8 cellular contexts compared by ENCODE assay signal in the genomic region with DNA sequence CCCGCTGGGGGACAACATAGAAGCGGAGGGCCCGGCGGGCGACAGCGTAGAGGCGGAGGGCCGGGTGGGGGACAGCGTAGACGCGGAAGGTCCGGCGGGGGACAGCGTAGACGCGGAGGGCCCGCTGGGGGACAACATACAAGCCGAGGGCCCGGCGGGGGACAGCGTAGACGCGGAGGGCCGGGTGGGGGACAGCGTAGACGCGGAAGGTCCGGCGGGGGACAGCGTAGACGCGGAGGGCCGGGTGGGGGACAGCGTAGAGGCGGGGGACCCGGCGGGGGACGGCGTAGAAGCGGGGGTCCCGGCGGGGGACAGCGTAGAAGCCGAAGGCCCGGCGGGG. TPM values are rescaled to one million over a fixed set of nuclear protein-coding genes. Genes with fewer than 3 reads are reported as not detected.
DNase-seq lines count a peak whose midpoint lies in the region; ATAC-seq and TF ChIP-seq lines count a peak whose summit lies in the region.
"Not testable (repeated sequence)": the region's sequence is repeated elsewhere in the genome, so short reads cannot be mapped to it uniquely, and the experiment has no call there.

No MANE protein-coding gene starts in this region.

- H3K36me3 Mint-ChIP-seq in CD4-positive, alpha-beta T cell (ENCODE audit: low read depth); activated T-cell treated with anti-CD3 and anti-CD28 coated beads, Interleukin-2, amount 50 U/mL, for 72 hours (ENCODE audit: insufficient read depth in 2 of 2); memory B cell: not testable (repeated sequence)

- H3K36me3 ChIP-seq in heart left ventricle; psoas muscle (ENCODE audit: insufficient read depth in 1 of 2, low read depth in 1 of 2); thymus (ENCODE audit: control insufficient read depth, insufficient read depth): not testable (repeated sequence)

- peaks cover 0 to 21% (median 8%) of the 10 kb centered on the region in 12 donors for H3K4me1 ChIP-seq in heart left ventricle
- not testable (repeated sequence) for H3K4me1 ChIP-seq in psoas muscle; thymus (ENCODE audit: control insufficient read depth, insufficient read depth, low read length)

- intact Hi-C loops in CD4-positive, alpha-beta T cell (cut with DNase I, micrococcal nuclease); heart left ventricle (cut with DNase I); psoas muscle (cut with DNase I): not testable (repeated sequence)

- H3K4me3 ChIP-seq in coronary artery (peak overlapping the region; percentile 73), heart left ventricle (peak overlapping the region; percentile 27 to 57 (median 48)), psoas muscle (peak overlapping the region; percentile 62), thymus (ENCODE audit: low read length) (peak overlapping the region; percentile 28)

- CTCF ChIA-PET in CD4-positive, alpha-beta T cell (lab: Charles Lee) = not testable (repeated sequence)

- H3K4me3 Mint-ChIP-seq in CD4-positive, alpha-beta T cell = peak overlapping the region; percentile 20
- peak overlapping the region; percentile 66 to 70 for H3K4me3 Mint-ChIP-seq in activated T-cell treated with anti-CD3 and anti-CD28 coated beads, Interleukin-2, amount 50 U/mL, for 72 hours
- H3K4me3 Mint-ChIP-seq in memory B cell = peak overlapping the region; percentile 65

- 0 to 3% (median 2%) methylated on average over 6 to 46 of the region's 46 CpGs for WGBS in heart left ventricle, 4 donors
- 1 to 2% (median 2%) methylated on average over 28 to 46 of the region's 46 CpGs for WGBS in psoas muscle, 3 donors
- 3% methylated on average over 46 of the region's 46 CpGs for WGBS in thymus

- H3K27ac ChIP-seq in CD4-positive, alpha-beta T cell (ENCODE audit: low read depth, low read length); coronary artery; heart left ventricle; thymus (ENCODE audit: low read depth): not testable (repeated sequence)
- peak overlapping the region; percentile 23 for H3K27ac ChIP-seq in psoas muscle

- not testable (repeated sequence) for TF ChIP-seq CTCF in CD4-positive, alpha-beta T cell (IDR thresholded peaks at IDR 0.05); coronary artery (IDR thresholded peaks at IDR 0.05); heart left ventricle (IDR thresholded peaks at IDR 0.05); psoas muscle (IDR thresholded peaks at IDR 0.05)

- TF ChIP-seq POLR2A in heart left ventricle (IDR thresholded peaks at IDR 0.05) = not testable (repeated sequence)

- ATAC-seq in CD4-positive, alpha-beta T cell (ENCODE audit: poor library complexity); activated T-cell treated with anti-CD3 and anti-CD28 coated beads, Interleukin-2, amount 50 U/mL, for 72 hours (replicated peaks in 1 of 2); memory B cell (ENCODE audit: low read depth): not testable (repeated sequence)
- peak in 1 of 4 donors; percentile 14 for ATAC-seq in heart left ventricle
- ATAC-seq in psoas muscle = peak in 1 of 4 donors; percentile 15

- TF ChIP-seq RAD21 in Ishikawa (IDR thresholded peaks at IDR 0.05; ENCODE audit: low read depth) = not testable (repeated sequence)

- not testable (repeated sequence) for H3K9me3 ChIP-seq in CD4-positive, alpha-beta T cell (ENCODE audit: control insufficient read depth, low read length); heart left ventricle; psoas muscle; thymus (ENCODE audit: control insufficient read depth)

- not testable (repeated sequence) for DNase-seq in CD4-positive, alpha-beta T cell; activated T-cell treated with anti-CD3 and anti-CD28 coated beads, Interleukin-2, amount 50 U/mL, for 72 hours; coronary artery (ENCODE audit: low spot score); heart left ventricle; memory B cell (ENCODE audit: low spot score in 2 of 2); psoas muscle

- not testable (repeated sequence) for TF ChIP-seq EP300 in Ishikawa (IDR thresholded peaks at IDR 0.05; ENCODE audit: borderline replicate concordance)

- H3K4me1 Mint-ChIP-seq in CD4-positive, alpha-beta T cell (ENCODE audit: low read depth) = peaks cover 19% of the 10 kb centered on the region
- peaks cover 18% of the 10 kb centered on the region for H3K4me1 Mint-ChIP-seq in activated T-cell treated with anti-CD3 and anti-CD28 coated beads, Interleukin-2, amount 50 U/mL, for 72 hours (ENCODE audit: low read depth)
- H3K4me1 Mint-ChIP-seq in memory B cell = not testable (repeated sequence)

- not testable (repeated sequence) for H3K27ac Mint-ChIP-seq in CD4-positive, alpha-beta T cell; activated T-cell treated with anti-CD3 and anti-CD28 coated beads, Interleukin-2, amount 50 U/mL, for 72 hours; memory B cell

- not testable (repeated sequence) for H3K9me3 Mint-ChIP-seq in CD4-positive, alpha-beta T cell; activated T-cell treated with anti-CD3 and anti-CD28 coated beads, Interleukin-2, amount 50 U/mL, for 72 hours; memory B cell

- peaks cover 75% of the 10 kb centered on the region for H3K27me3 Mint-ChIP-seq in CD4-positive, alpha-beta T cell
- peaks cover 77% of the 10 kb centered on the region for H3K27me3 Mint-ChIP-seq in activated T-cell treated with anti-CD3 and anti-CD28 coated beads, Interleukin-2, amount 50 U/mL, for 72 hours (ENCODE audit: low read depth)
- H3K27me3 Mint-ChIP-seq in memory B cell = peaks cover 17% of the 10 kb centered on the region

- POLR2A ChIA-PET in CD4-positive, alpha-beta T cell (lab: Charles Lee) = not testable (repeated sequence)

- peaks cover 61% of the 10 kb centered on the region for H3K27me3 ChIP-seq in CD4-positive, alpha-beta T cell (ENCODE audit: control insufficient read depth, insufficient read depth, low read length)
- H3K27me3 ChIP-seq in heart left ventricle (peaks cover 6 to 63% (median 50%) of the 10 kb centered on the region in 9 donors), psoas muscle (ENCODE audit: insufficient read depth in 3 of 3, low read length in 2 of 3) (peaks cover 0 to 49% (median 14%) of the 10 kb centered on the region in 3 donors), thymus (ENCODE audit: control insufficient read depth, insufficient read depth) (peaks cover 50% of the 10 kb centered on the region)

TF ChIP-seq in Ishikawa, 13 proteins besides CTCF, POLR2A, EP300 and RAD21:
- peak; percentile 20; the same call in 1 of the 2 replicates for TF ChIP-seq ZBTB7A (IDR thresholded peaks at IDR 0.05; ENCODE audit: low read depth)

RNA-seq across cellular contexts. Expression of gene CLIC6, which starts 1.1 kb away (rescaled TPM):
- total RNA-seq in CD4-positive, alpha-beta T cell = under 1 TPM in 1 of 2 experiments, not detected in 1; 0.14 TPM
- 1 to 10 TPM in 1 of 2 donors, under 1 TPM in 1; 0.82 to 1.6 TPM for total RNA-seq in activated T-cell treated with anti-CD3 and anti-CD28 coated beads, Interleukin-2, amount 50 U/mL, for 72 hours
- total RNA-seq in heart left ventricle = 10 to 100 TPM in 1 of 9 donors, 1 to 10 TPM in 8; 2.6 to 15.7 (median 7.5) TPM
- polyA plus RNA-seq in heart left ventricle = 1 to 10 TPM; 5.5 to 8.4 TPM
- 10 to 100 TPM in 2 of 4 donors, 1 to 10 TPM in 1, under 1 TPM in 1; 0.50 to 35.5 (median 9.2) TPM for total RNA-seq in psoas muscle
- polyA plus RNA-seq in psoas muscle = 1 to 10 TPM; 3.1 to 7.7 (median 4.2) TPM
- polyA plus RNA-seq in thymus = 22.6 TPM

RNA-seq across cellular contexts. Expression of gene RCAN1, which starts 54.9 kb away (rescaled TPM):
- 1 to 10 TPM; 1.1 to 1.5 TPM for total RNA-seq in CD4-positive, alpha-beta T cell
- total RNA-seq in activated T-cell treated with anti-CD3 and anti-CD28 coated beads, Interleukin-2, amount 50 U/mL, for 72 hours = 10 to 100 TPM; 11.7 to 13.3 TPM
- total RNA-seq in heart left ventricle = 100 to 1,000 TPM in 1 of 9 donors, 10 to 100 TPM in 8; 33.7 to 102 (median 57.6) TPM
- polyA plus RNA-seq in heart left ventricle = 10 to 100 TPM; 56.3 to 99.1 TPM
- total RNA-seq in psoas muscle = 10 to 100 TPM; 24.9 to 38.4 (median 26.1) TPM
- 10 to 100 TPM; 57.4 to 94.9 (median 88.0) TPM for polyA plus RNA-seq in psoas muscle
- 41.7 TPM for polyA plus RNA-seq in thymus

Comparison
In these comparisons a context has a peak if more than half of its experiments do, and no peak if none do; other contexts are left out.
1. RNA of gene RCAN1, which starts 54.9 kb away (total RNA-seq): 33.7 to 102 TPM in heart left ventricle, 24.9 to 38.4 TPM in psoas muscle and 11.7 to 13.3 TPM in activated T-cell treated with anti-CD3 and anti-CD28 coated beads, Interleukin-2, amount 50 U/mL, for 72 hours; 1.1 to 1.5 TPM in CD4-positive, alpha-beta T cell; every median in the first group is over 4 times any median in the second.
2. Peak in every context shown above with its lines, with median percentiles within 50 percentile points of each other: H3K4me3 Mint-ChIP-seq and H3K4me3 ChIP-seq.